In the genomic region with DNA sequence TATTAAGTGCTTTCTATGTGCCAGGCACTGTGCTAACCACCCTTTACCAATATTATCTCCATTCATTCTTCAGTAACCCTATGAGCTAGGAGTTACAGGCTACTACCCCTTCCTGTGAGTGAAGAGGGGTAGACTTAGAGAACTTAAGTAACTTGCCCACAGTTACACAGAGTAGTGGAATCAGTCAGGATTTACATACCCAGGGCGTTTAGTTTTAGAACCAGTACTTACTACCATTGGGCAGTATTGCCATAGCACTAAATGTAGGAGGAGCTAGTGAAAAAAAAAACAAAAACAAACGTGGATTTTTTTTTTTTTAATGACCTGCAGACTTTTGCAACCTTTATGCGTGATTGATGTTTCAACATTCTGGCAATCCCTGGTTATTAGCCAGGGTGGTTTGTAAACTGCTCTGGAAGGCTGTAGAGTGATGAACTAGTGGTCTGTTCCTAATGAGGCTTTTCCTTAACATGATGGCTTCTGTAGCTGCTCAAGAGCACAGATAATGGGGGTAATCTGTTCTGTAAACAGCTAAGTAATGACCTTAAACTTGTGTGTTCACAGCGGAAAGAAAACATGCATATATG, we compare ENCODE assay signal across 1 cellular context.
TF ChIP-seq lines count a peak whose summit lies in the region.

No MANE protein-coding gene starts in this region.

TF ChIP-seq in GM23338, 12 proteins besides CTCF, POLR2A, EP300 and RAD21:
- TF ChIP-seq NANOG (IDR thresholded peaks at IDR 0.05; ENCODE audit: borderline replicate concordance) (no peak), EZH2phosphoT487 (IDR thresholded peaks at IDR 0.05; ENCODE audit: unreplicated experiment) (no peak), JUNB (IDR thresholded peaks at IDR 0.05; ENCODE audit: unreplicated experiment) (no peak), EZH2 (IDR thresholded peaks at IDR 0.05; ENCODE audit: low read depth, unreplicated experiment) (no peak), ZNF114 (CRISPR knock-in tag; IDR thresholded peaks at IDR 0.05) (no peak), POLR2AphosphoS5 (IDR thresholded peaks at IDR 0.05; ENCODE audit: low read depth) (no peak), ZNF331 (CRISPR knock-in tag; IDR thresholded peaks at IDR 0.05; ENCODE audit: low read depth) (no peak), CREB1 (CRISPR knock-in tag; IDR thresholded peaks at IDR 0.05; ENCODE audit: low read depth) (no peak), STAT1 (IDR thresholded peaks at IDR 0.05; ENCODE audit: unreplicated experiment) (no peak)
- TF ChIP-seq, protein P1, sequence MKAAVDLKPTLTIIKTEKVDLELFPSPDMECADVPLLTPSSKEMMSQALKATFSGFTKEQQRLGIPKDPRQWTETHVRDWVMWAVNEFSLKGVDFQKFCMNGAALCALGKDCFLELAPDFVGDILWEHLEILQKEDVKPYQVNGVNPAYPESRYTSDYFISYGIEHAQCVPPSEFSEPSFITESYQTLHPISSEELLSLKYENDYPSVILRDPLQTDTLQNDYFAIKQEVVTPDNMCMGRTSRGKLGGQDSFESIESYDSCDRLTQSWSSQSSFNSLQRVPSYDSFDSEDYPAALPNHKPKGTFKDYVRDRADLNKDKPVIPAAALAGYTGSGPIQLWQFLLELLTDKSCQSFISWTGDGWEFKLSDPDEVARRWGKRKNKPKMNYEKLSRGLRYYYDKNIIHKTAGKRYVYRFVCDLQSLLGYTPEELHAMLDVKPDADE (IDR thresholded peaks at IDR 0.05) = no peak
- TF ChIP-seq, protein P2, sequence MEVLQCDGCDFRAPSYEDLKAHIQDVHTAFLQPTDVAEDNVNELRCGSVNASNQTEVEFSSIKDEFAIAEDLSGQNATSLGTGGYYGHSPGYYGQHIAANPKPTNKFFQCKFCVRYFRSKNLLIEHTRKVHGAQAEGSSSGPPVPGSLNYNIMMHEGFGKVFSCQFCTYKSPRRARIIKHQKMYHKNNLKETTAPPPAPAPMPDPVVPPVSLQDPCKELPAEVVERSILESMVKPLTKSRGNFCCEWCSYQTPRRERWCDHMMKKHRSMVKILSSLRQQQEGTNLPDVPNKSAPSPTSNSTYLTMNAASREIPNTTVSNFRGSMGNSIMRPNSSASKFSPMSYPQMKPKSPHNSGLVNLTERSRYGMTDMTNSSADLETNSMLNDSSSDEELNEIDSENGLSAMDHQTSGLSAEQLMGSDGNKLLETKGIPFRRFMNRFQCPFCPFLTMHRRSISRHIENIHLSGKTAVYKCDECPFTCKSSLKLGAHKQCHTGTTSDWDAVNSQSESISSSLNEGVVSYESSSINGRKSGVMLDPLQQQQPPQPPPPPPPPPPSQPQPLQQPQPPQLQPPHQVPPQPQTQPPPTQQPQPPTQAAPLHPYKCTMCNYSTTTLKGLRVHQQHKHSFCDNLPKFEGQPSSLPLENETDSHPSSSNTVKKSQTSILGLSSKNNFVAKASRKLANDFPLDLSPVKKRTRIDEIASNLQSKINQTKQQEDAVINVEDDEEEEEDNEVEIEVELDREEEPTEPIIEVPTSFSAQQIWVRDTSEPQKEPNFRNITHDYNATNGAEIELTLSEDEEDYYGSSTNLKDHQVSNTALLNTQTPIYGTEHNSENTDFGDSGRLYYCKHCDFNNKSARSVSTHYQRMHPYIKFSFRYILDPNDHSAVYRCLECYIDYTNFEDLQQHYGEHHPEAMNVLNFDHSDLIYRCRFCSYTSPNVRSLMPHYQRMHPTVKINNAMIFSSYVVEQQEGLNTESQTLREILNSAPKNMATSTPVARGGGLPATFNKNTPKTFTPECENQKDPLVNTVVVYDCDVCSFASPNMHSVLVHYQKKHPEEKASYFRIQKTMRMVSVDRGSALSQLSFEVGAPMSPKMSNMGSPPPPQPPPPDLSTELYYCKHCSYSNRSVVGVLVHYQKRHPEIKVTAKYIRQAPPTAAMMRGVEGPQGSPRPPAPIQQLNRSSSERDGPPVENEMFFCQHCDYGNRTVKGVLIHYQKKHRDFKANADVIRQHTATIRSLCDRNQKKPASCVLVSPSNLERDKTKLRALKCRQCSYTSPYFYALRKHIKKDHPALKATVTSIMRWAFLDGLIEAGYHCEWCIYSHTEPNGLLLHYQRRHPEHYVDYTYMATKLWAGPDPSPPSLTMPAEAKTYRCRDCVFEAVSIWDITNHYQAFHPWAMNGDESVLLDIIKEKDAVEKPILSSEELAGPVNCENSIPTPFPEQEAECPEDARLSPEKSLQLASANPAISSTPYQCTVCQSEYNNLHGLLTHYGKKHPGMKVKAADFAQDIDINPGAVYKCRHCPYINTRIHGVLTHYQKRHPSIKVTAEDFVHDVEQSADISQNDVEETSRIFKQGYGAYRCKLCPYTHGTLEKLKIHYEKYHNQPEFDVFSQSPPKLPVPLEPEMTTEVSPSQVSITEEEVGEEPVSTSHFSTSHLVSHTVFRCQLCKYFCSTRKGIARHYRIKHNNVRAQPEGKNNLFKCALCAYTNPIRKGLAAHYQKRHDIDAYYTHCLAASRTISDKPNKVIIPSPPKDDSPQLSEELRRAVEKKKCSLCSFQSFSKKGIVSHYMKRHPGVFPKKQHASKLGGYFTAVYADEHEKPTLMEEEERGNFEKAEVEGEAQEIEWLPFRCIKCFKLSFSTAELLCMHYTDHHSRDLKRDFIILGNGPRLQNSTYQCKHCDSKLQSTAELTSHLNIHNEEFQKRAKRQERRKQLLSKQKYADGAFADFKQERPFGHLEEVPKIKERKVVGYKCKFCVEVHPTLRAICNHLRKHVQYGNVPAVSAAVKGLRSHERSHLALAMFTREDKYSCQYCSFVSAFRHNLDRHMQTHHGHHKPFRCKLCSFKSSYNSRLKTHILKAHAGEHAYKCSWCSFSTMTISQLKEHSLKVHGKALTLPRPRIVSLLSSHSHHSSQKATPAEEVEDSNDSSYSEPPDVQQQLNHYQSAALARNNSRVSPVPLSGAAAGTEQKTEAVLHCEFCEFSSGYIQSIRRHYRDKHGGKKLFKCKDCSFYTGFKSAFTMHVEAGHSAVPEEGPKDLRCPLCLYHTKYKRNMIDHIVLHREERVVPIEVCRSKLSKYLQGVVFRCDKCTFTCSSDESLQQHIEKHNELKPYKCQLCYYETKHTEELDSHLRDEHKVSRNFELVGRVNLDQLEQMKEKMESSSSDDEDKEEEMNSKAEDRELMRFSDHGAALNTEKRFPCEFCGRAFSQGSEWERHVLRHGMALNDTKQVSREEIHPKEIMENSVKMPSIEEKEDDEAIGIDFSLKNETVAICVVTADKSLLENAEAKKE (CRISPR knock-in tag; IDR thresholded peaks at IDR 0.05) = no peak
- TF ChIP-seq, protein P3, sequence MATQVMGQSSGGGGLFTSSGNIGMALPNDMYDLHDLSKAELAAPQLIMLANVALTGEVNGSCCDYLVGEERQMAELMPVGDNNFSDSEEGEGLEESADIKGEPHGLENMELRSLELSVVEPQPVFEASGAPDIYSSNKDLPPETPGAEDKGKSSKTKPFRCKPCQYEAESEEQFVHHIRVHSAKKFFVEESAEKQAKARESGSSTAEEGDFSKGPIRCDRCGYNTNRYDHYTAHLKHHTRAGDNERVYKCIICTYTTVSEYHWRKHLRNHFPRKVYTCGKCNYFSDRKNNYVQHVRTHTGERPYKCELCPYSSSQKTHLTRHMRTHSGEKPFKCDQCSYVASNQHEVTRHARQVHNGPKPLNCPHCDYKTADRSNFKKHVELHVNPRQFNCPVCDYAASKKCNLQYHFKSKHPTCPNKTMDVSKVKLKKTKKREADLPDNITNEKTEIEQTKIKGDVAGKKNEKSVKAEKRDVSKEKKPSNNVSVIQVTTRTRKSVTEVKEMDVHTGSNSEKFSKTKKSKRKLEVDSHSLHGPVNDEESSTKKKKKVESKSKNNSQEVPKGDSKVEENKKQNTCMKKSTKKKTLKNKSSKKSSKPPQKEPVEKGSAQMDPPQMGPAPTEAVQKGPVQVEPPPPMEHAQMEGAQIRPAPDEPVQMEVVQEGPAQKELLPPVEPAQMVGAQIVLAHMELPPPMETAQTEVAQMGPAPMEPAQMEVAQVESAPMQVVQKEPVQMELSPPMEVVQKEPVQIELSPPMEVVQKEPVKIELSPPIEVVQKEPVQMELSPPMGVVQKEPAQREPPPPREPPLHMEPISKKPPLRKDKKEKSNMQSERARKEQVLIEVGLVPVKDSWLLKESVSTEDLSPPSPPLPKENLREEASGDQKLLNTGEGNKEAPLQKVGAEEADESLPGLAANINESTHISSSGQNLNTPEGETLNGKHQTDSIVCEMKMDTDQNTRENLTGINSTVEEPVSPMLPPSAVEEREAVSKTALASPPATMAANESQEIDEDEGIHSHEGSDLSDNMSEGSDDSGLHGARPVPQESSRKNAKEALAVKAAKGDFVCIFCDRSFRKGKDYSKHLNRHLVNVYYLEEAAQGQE (IDR thresholded peaks at IDR 0.05; ENCODE audit: unreplicated experiment) = no peak
